In genomic region chr10:43574035-43574892, GRCh38 we compare ENCODE assay signal across 8 cellular contexts. TPM values are rescaled to one million over a fixed set of nuclear protein-coding genes. Genes with fewer than 3 reads are reported as not detected.
DNase-seq lines count a peak whose midpoint lies in the region; TF ChIP-seq lines count a peak whose summit lies in the region.

Gene ZNF239, minus strand, starts transcription at chr10:43574616. Its CDS starts 16,537 bp downstream, at chr10:43558079.

- peak within 1 kb of the TSS; percentile 58 for H3K4me3 ChIP-seq in kidney epithelial cell (ENCODE audit: low read depth, low read length)

- H3K27me3 ChIP-seq in kidney epithelial cell (ENCODE audit: control insufficient read depth, insufficient read depth, low read length), result no peaks in the 10 kb centered on the region

- no peaks in the 10 kb centered on the region for H3K36me3 ChIP-seq in kidney epithelial cell (ENCODE audit: control insufficient read depth, insufficient read depth, low read length)

- peak within 1 kb of the TSS; percentile 90 for H3K27ac Mint-ChIP-seq in chondrocyte (ENCODE audit: unreplicated experiment)

- peak within 1 kb of the TSS; percentile 83 for H3K4me3 Mint-ChIP-seq in chondrocyte (ENCODE audit: unreplicated experiment)

- no peaks in the 10 kb centered on the region for H3K27me3 Mint-ChIP-seq in chondrocyte (ENCODE audit: low read depth)

- TF ChIP-seq CTCF in chondrocyte (IDR thresholded peaks at IDR 0.05) (no peak), kidney epithelial cell (IDR thresholded peaks at IDR 0.05; ENCODE audit: insufficient read depth, low read length, poor library complexity, severe bottlenecking) (no peak)

- in situ Hi-C loops in G401 (cut with HindIII; ENCODE audit: low sequenced_read_pairs), result no loop called here

- H3K36me3 Mint-ChIP-seq in chondrocyte (ENCODE audit: low read depth), result peaks cover 3% of the 10 kb centered on the region

- peak; percentile 88 for DNase-seq in G401 (ENCODE audit: low spot score)
- DNase-seq in HCEC 1CT, result peak; percentile 94
- DNase-seq in NCI-H2029 (lab: John Stamatoyannopoulos, UW), result peak; percentile 16
- peak; percentile 72 to 74 for DNase-seq in activated CD4-positive, alpha-beta T cell treated with anti-CD3 and anti-CD28 coated beads for 24 hours (ENCODE audit: low read depth in 2 of 2)
- peak; percentile 95 for DNase-seq in chondrocyte (ENCODE audit: low spot score)
- DNase-seq in kidney epithelial cell (ENCODE audit: low read depth), result peak; percentile 55
- DNase-seq in stimulated activated CD4-positive, alpha-beta T cell treated with anti-CD3 and anti-CD28 coated beads, Interleukin-15, amount 100 ng/mL, for 1 hour (ENCODE audit: low read depth in 1 of 2, low spot score in 1 of 2), result peak; percentile 55 to 78
- no peak for DNase-seq in NCI-H2107 treated with DMSO at 0.1 percent for 48 hours (lab: John Stamatoyannopoulos, UW; ENCODE audit: unreplicated experiment)

- peaks cover 20% of the 10 kb centered on the region for H3K4me1 Mint-ChIP-seq in chondrocyte (ENCODE audit: low read depth)

- H3K9me3 Mint-ChIP-seq in chondrocyte (ENCODE audit: low read depth), result no peaks in the 10 kb centered on the region

RNA-seq across cellular contexts. Expression of gene ZNF239, which starts in this region (rescaled TPM):
- total RNA-seq in G401 (2014; rRNA removed; shearing (Covaris generic)), result 3.3 and 14.3 TPM in 2 replicates
- 4.2 to 5.6 TPM (median 4.6 TPM) in 3 replicates for total RNA-seq in chondrocyte
- 7.3 and 8.4 TPM in 2 replicates for total RNA-seq in kidney epithelial cell
